18 cellular contexts compared by ENCODE assay signal in the genomic region with DNA sequence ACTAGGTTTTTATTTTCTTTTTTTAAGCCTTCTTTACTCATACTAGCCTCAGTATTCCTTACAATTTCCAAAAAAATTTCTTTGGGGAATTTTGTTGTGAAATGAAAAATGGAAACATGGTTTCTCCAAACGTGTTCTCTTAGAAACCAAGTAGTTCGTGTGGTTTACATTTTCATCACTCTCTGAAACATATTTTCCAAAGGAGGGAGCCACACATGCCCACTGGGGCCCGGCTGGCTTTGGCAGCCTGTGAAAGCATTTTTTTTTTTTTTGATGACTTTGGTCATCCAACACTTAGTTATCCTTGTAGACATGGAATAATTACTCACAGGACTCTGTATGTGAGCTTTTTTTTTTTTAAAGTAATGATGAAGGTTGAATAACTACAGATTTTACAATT.
DNase-seq lines count a peak whose midpoint lies in the region; ATAC-seq and TF ChIP-seq lines count a peak whose summit lies in the region.
"Had no signal": no experiment of that assay in that cellular context is flagged by ENCODE, and none has a peak within 500 bp of the region (broad histone marks: within the 10 kb centered on the region; RNA-seq: fewer than 3 reads in every experiment).

No MANE protein-coding gene starts in this region.

- intact Hi-C loops in Right ventricle myocardium inferior (cut with DNase I): no loop called here
- intact Hi-C loops in aorta (cut with DNase I): no loop called here

- peak; percentile 32 for ATAC-seq in Right ventricle myocardium inferior
- ATAC-seq in aorta (ENCODE audit: low FRiP score): peak; percentile 43
- no peak for ATAC-seq in HG02840 (IDR thresholded peaks at IDR 0.05; ENCODE audit: low FRiP score, unreplicated experiment)
- ATAC-seq: A549 had no signal

- H3K9me3 ChIP-seq in right atrium auricular region (no peaks in the 10 kb centered on the region), aorta (ENCODE audit: control insufficient read depth, low read length) (no peaks in the 10 kb centered on the region)
- H3K9me3 ChIP-seq: A549, BLaER1 had no signal

- H3K4me3 ChIP-seq in right atrium auricular region (no peak overlapping the region), AG10803 (ENCODE audit: low read length) (no peak overlapping the region), aorta (ENCODE audit: low read length in 2 of 2) (no peak overlapping the region)
- H3K4me3 ChIP-seq: A549, BLaER1, GM23248 had no signal

- H3K36me3 ChIP-seq in right atrium auricular region: no peaks in the 10 kb centered on the region
- no peaks in the 10 kb centered on the region for H3K36me3 ChIP-seq in aorta (ENCODE audit: control insufficient read depth in 1 of 2, insufficient read depth in 2 of 2, low read length in 1 of 2)
- H3K36me3 ChIP-seq: BLaER1 had no signal

- TF ChIP-seq CTCF in right atrium auricular region (IDR thresholded peaks at IDR 0.05) (no peak), AG10803 (conservative IDR thresholded peaks at IDR 0.05; ENCODE audit: low read length) (no peak)

- H3K4me1 ChIP-seq in right atrium auricular region (peaks cover 0 to 6% of the 10 kb centered on the region in 2 donors), aorta (ENCODE audit: control insufficient read depth in 1 of 2, insufficient read depth in 2 of 2, low read length in 2 of 2) (peaks cover 6% of the 10 kb centered on the region in 2 donors)
- H3K4me1 ChIP-seq: A549, BLaER1 had no signal

- no peak for DNase-seq in Right ventricle myocardium inferior (ENCODE audit: missing footprints)
- DNase-seq in right atrium auricular region (ENCODE audit: low spot score): no peak
- DNase-seq in AG10803 (ENCODE audit: low read depth): peak; percentile 22
- peak; percentile 5 for DNase-seq in fibroblast of gingiva (ENCODE audit: low read depth)
- DNase-seq in aorta: no peak
- DNase-seq in iPS-NIHi11 (ENCODE audit: low spot score): no peak
- DNase-seq: CD4-positive, alpha-beta memory T cell; DMS153; DMS79; GDM1; GM23248; HCEC 1CT; HFFc6; IMR-90 had no signal

- 3 to 4% methylated on average over 3 of the region's 3 CpGs for WGBS in aorta, 2 donors

- H3K27ac ChIP-seq in right atrium auricular region (no peak overlapping the region), aorta (ENCODE audit: low read depth in 1 of 2, low read length in 2 of 2) (no peak overlapping the region)
- H3K27ac ChIP-seq: 22Rv1, A549, BLaER1, GM23248 had no signal

- H3K27me3 ChIP-seq in right atrium auricular region (no peaks in the 10 kb centered on the region), aorta (ENCODE audit: control insufficient read depth in 1 of 2, insufficient read depth in 2 of 2, low read length in 1 of 2) (no peaks in the 10 kb centered on the region)
- H3K27me3 ChIP-seq: BLaER1 had no signal

Comparison
In these comparisons a context has a peak if more than half of its experiments do, and no peak if none do; other contexts are left out.
1. DNase-seq: peak in AG10803 (single experiment) and fibroblast of gingiva (single experiment); none in Right ventricle myocardium inferior (single experiment), right atrium auricular region (single experiment), aorta (0 of 2) and iPS-NIHi11 (single experiment).